ENCODE assay signal across 1 cellular context in genomic region chr17:66952031-66952524, GRCh38.
TF ChIP-seq lines count a peak whose summit lies in the region.

No MANE protein-coding gene starts in this region.

TF ChIP-seq in HepG2, 621 proteins besides CTCF, POLR2A, EP300 and RAD21 (continued from another document and continues in another):
- no peak for TF ChIP-seq ARID4A (CRISPR knock-in tag; IDR thresholded peaks at IDR 0.05; ENCODE audit: borderline replicate concordance)
- TF ChIP-seq, protein P1, sequence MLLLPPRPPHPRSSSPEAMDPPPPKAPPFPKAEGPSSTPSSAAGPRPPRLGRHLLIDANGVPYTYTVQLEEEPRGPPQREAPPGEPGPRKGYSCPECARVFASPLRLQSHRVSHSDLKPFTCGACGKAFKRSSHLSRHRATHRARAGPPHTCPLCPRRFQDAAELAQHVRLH (CRISPR knock-in tag; IDR thresholded peaks at IDR 0.05; ENCODE audit: borderline replicate concordance, low read depth), result 0 out of 2 replicates have a peak, but pooled peaks have one; percentile 24
- TF ChIP-seq ZC3H13 (CRISPR knock-in tag; IDR thresholded peaks at IDR 0.05), result 0 out of 2 replicates have a peak, but pooled peaks have one; percentile 49
- TF ChIP-seq ZNF558 (CRISPR knock-in tag; IDR thresholded peaks at IDR 0.05; ENCODE audit: borderline replicate concordance), result no peak
- TF ChIP-seq ZKSCAN5 (CRISPR knock-in tag; IDR thresholded peaks at IDR 0.05), result no peak
- no peak for TF ChIP-seq GZF1 (CRISPR knock-in tag; IDR thresholded peaks at IDR 0.05)
- TF ChIP-seq ZNF776 (CRISPR knock-in tag; IDR thresholded peaks at IDR 0.05), result no peak
- 0 out of 2 replicates have a peak, but pooled peaks have one; percentile 8 for TF ChIP-seq ZNF644 (CRISPR knock-in tag; IDR thresholded peaks at IDR 0.05; ENCODE audit: low read depth)
- TF ChIP-seq ZNF672 (CRISPR knock-in tag; IDR thresholded peaks at IDR 0.05), result no peak
- TF ChIP-seq CREB1 (IDR thresholded peaks at IDR 0.05), result peak; percentile 49; the same call in 1 of the 2 replicates
- TF ChIP-seq CREB1 (CRISPR knock-in tag; IDR thresholded peaks at IDR 0.05), result no peak
- TF ChIP-seq ZNF143 (CRISPR knock-in tag; IDR thresholded peaks at IDR 0.05), result no peak
- no peak for TF ChIP-seq XRCC5 (optimal IDR thresholded peaks at IDR 0.05; ENCODE audit: low read length)
- TF ChIP-seq SALL1 (CRISPR knock-in tag; IDR thresholded peaks at IDR 0.05), result peak; percentile 47; the same call in 1 of the 2 replicates
- 0 out of 2 replicates have a peak, but pooled peaks have one; percentile 22 for TF ChIP-seq MIER3 (CRISPR knock-in tag; IDR thresholded peaks at IDR 0.05; ENCODE audit: borderline replicate concordance)
- 0 out of 2 replicates have a peak, but pooled peaks have one; percentile 34 for TF ChIP-seq SPEN (CRISPR knock-in tag; IDR thresholded peaks at IDR 0.05; ENCODE audit: low read depth)
- TF ChIP-seq PHF5A (CRISPR knock-in tag; IDR thresholded peaks at IDR 0.05; ENCODE audit: low read depth, unreplicated experiment), result no peak
- no peak for TF ChIP-seq HNRNPL (IDR thresholded peaks at IDR 0.05; ENCODE audit: low read depth, low read length)
- no peak for TF ChIP-seq ZNF24 (IDR thresholded peaks at IDR 0.05)
- peak; percentile 62; the same call in 1 of the 2 replicates for TF ChIP-seq MAFF (IDR thresholded peaks at IDR 0.05; ENCODE audit: low read depth, low read length)
- TF ChIP-seq RARG (CRISPR knock-in tag; IDR thresholded peaks at IDR 0.05; ENCODE audit: low read depth), result no peak
- TF ChIP-seq ZNF225 (CRISPR knock-in tag; IDR thresholded peaks at IDR 0.05), result 0 out of 2 replicates have a peak, but pooled peaks have one; percentile 19
- peak; percentile 49; the same call in 1 of the 2 replicates for TF ChIP-seq HDAC2 (CRISPR knock-in tag; IDR thresholded peaks at IDR 0.05)
- no peak for TF ChIP-seq ZNF17 (CRISPR knock-in tag; IDR thresholded peaks at IDR 0.05)
- TF ChIP-seq HOXA3 (CRISPR knock-in tag; IDR thresholded peaks at IDR 0.05), result no peak
- TF ChIP-seq SNAPC5 (CRISPR knock-in tag; IDR thresholded peaks at IDR 0.05; ENCODE audit: borderline replicate concordance), result no peak
- peak; percentile 87 for TF ChIP-seq TEAD3 (CRISPR knock-in tag; optimal IDR thresholded peaks at IDR 0.05; ENCODE audit: borderline replicate concordance)
- no peak for TF ChIP-seq ZBTB38 (CRISPR knock-in tag; IDR thresholded peaks at IDR 0.05)
- TF ChIP-seq, protein P2, sequence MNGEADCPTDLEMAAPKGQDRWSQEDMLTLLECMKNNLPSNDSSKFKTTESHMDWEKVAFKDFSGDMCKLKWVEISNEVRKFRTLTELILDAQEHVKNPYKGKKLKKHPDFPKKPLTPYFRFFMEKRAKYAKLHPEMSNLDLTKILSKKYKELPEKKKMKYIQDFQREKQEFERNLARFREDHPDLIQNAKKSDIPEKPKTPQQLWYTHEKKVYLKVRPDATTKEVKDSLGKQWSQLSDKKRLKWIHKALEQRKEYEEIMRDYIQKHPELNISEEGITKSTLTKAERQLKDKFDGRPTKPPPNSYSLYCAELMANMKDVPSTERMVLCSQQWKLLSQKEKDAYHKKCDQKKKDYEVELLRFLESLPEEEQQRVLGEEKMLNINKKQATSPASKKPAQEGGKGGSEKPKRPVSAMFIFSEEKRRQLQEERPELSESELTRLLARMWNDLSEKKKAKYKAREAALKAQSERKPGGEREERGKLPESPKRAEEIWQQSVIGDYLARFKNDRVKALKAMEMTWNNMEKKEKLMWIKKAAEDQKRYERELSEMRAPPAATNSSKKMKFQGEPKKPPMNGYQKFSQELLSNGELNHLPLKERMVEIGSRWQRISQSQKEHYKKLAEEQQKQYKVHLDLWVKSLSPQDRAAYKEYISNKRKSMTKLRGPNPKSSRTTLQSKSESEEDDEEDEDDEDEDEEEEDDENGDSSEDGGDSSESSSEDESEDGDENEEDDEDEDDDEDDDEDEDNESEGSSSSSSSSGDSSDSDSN (CRISPR knock-in tag; IDR thresholded peaks at IDR 0.05), result 0 out of 2 replicates have a peak, but pooled peaks have one; percentile 32
- 0 out of 2 replicates have a peak, but pooled peaks have one; percentile 31 for TF ChIP-seq ZNF256 (CRISPR knock-in tag; conservative IDR thresholded peaks at IDR 0.05)
- no peak for TF ChIP-seq RXRA (CRISPR knock-in tag; IDR thresholded peaks at IDR 0.05)
- TF ChIP-seq ZNF747 (CRISPR knock-in tag; IDR thresholded peaks at IDR 0.05; ENCODE audit: borderline replicate concordance), result no peak
- TF ChIP-seq, protein P3, sequence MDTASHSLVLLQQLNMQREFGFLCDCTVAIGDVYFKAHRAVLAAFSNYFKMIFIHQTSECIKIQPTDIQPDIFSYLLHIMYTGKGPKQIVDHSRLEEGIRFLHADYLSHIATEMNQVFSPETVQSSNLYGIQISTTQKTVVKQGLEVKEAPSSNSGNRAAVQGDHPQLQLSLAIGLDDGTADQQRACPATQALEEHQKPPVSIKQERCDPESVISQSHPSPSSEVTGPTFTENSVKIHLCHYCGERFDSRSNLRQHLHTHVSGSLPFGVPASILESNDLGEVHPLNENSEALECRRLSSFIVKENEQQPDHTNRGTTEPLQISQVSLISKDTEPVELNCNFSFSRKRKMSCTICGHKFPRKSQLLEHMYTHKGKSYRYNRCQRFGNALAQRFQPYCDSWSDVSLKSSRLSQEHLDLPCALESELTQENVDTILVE (CRISPR knock-in tag; IDR thresholded peaks at IDR 0.05), result no peak
- TF ChIP-seq MYC (CRISPR knock-in tag; IDR thresholded peaks at IDR 0.05; ENCODE audit: borderline replicate concordance), result no peak
- TF ChIP-seq ZNF878 (CRISPR knock-in tag; IDR thresholded peaks at IDR 0.05), result no peak
- peak; percentile 61 to 89 for TF ChIP-seq MAFK (conservative IDR thresholded peaks at IDR 0.05 in 1 of 2, IDR thresholded peaks at IDR 0.05 in 1 of 2; ENCODE audit: low read length in 2 of 2)
- TF ChIP-seq MED1 (CRISPR knock-in tag; IDR thresholded peaks at IDR 0.05), result 0 out of 2 replicates have a peak, but pooled peaks have one; percentile 33
- no peak for TF ChIP-seq ERF (CRISPR knock-in tag; IDR thresholded peaks at IDR 0.05)
- no peak for TF ChIP-seq ZFP1 (CRISPR knock-in tag; IDR thresholded peaks at IDR 0.05)
- no peak for TF ChIP-seq SOX13 (IDR thresholded peaks at IDR 0.05)
- TF ChIP-seq SOX13 (CRISPR knock-in tag; conservative IDR thresholded peaks at IDR 0.05 in 1 of 2, IDR thresholded peaks at IDR 0.05 in 1 of 2), result no peak; a peak in 1 of 4 replicates
- no peak for TF ChIP-seq AGO1 (IDR thresholded peaks at IDR 0.05; ENCODE audit: low read depth, low read length, poor library complexity, severe bottlenecking)
- peak; percentile 21; the same call in 1 of the 2 replicates for TF ChIP-seq HMG20A (CRISPR knock-in tag; IDR thresholded peaks at IDR 0.05; ENCODE audit: borderline replicate concordance)
- peak; percentile 52; the same call in 1 of the 2 replicates for TF ChIP-seq SIN3B (IDR thresholded peaks at IDR 0.05; ENCODE audit: low read length)
- TF ChIP-seq TRIM24 (CRISPR knock-in tag; IDR thresholded peaks at IDR 0.05), result no peak
- TF ChIP-seq NR3C1 (CRISPR knock-in tag; IDR thresholded peaks at IDR 0.05), result no peak
- TF ChIP-seq SAFB2 (CRISPR knock-in tag; IDR thresholded peaks at IDR 0.05; ENCODE audit: borderline replicate concordance, low read depth), result no peak
- 0 out of 2 replicates have a peak, but pooled peaks have one; percentile 59 for TF ChIP-seq ZNF839 (CRISPR knock-in tag; IDR thresholded peaks at IDR 0.05; ENCODE audit: borderline replicate concordance)
- TF ChIP-seq FOXA1 (IDR thresholded peaks at IDR 0.05), result no peak
- peak; percentile 35 for TF ChIP-seq FOXA1 (CRISPR knock-in tag; IDR thresholded peaks at IDR 0.05)
- no peak for TF ChIP-seq HOXA5 (CRISPR knock-in tag; IDR thresholded peaks at IDR 0.05)
- no peak for TF ChIP-seq ZBTB8A (CRISPR knock-in tag; IDR thresholded peaks at IDR 0.05; ENCODE audit: borderline replicate concordance, low read depth)
- TF ChIP-seq PRDM15 (CRISPR knock-in tag; IDR thresholded peaks at IDR 0.05), result no peak
- no peak for TF ChIP-seq ZNF30 (CRISPR knock-in tag; IDR thresholded peaks at IDR 0.05)
- no peak for TF ChIP-seq TBX3 (IDR thresholded peaks at IDR 0.05; ENCODE audit: borderline replicate concordance)
- no peak for TF ChIP-seq GTF3A (CRISPR knock-in tag; conservative IDR thresholded peaks at IDR 0.05)
- TF ChIP-seq ZNF251 (CRISPR knock-in tag; IDR thresholded peaks at IDR 0.05), result no peak
- TF ChIP-seq ELF4 (CRISPR knock-in tag; IDR thresholded peaks at IDR 0.05; ENCODE audit: borderline replicate concordance), result no peak
- peak; percentile 14; the same call in 1 of the 2 replicates for TF ChIP-seq NCOA2 (CRISPR knock-in tag; IDR thresholded peaks at IDR 0.05)
- 0 out of 2 replicates have a peak, but pooled peaks have one; percentile 35 for TF ChIP-seq HDAC1 (CRISPR knock-in tag; IDR thresholded peaks at IDR 0.05)
- no peak for TF ChIP-seq ZFAT (CRISPR knock-in tag; conservative IDR thresholded peaks at IDR 0.05)
- TF ChIP-seq PHF8 (CRISPR knock-in tag; IDR thresholded peaks at IDR 0.05), result no peak
- TF ChIP-seq NAIF1 (CRISPR knock-in tag; IDR thresholded peaks at IDR 0.05; ENCODE audit: borderline replicate concordance), result no peak
- no peak for TF ChIP-seq KMT2A (CRISPR knock-in tag; IDR thresholded peaks at IDR 0.05)
